Comparison of ENCODE assay signal across 10 cellular contexts in the genomic region with DNA sequence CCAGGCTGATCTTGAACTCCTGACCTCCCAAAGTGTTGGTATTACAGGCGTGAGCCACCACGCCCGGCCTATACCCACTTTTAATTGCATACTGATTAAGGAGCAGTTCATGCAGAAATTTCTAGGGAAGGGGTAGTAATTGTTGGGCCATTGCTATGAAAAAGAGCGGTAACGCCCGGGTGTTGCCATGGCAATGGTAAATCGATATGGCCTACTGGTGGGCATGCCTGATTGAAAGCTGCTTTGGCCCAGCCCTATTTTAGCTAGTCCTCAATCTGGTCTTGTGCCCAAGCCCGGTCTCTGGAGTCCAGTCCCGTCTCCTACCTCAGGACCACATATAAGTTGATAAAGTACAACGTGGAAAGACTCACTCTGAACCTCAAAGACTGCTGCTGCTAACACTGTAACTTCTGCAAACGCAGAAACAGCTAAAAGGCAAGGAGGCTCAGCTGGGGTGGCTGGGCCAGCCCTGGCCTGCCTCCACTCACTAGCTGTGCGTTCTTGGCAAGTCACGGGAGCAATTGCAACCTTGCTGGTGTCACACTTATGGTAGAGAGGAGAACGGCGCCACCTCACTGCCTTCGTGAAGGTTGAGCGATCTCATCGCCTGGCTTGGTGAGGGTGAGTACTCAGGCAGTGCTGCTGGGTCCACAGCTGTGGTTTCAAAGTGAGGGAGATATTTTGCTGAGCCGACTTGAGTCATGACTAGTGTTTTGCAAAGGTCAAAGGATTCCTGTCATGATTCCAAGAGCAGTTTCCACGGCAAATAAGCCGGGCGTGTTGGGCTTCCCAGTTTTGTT. TPM values are rescaled to one million over a fixed set of nuclear protein-coding genes. Genes with fewer than 3 reads are reported as not detected.
DNase-seq lines count a peak whose midpoint lies in the region; ATAC-seq, FAIRE-seq and TF ChIP-seq lines count a peak whose summit lies in the region.
"Had no signal": no experiment of that assay in that cellular context is flagged by ENCODE, and none has a peak within 500 bp of the region (broad histone marks: within the 10 kb centered on the region; RNA-seq: fewer than 3 reads in every experiment).

No MANE protein-coding gene starts in this region.

- H3K4me2 ChIP-seq in mesenchymal stem cell (ENCODE audit: low read length, poor library complexity, severe bottlenecking): no peak overlapping the region

- no peak overlapping the region for H2BK5ac ChIP-seq in mesenchymal stem cell (ENCODE audit: low read depth, low read length, poor library complexity, severe bottlenecking)

- 78% methylated on average over 22 of the region's 22 CpGs for WGBS in mesenchymal stem cell

- H3K9me3 ChIP-seq in mesenchymal stem cell (ENCODE audit: control insufficient read depth, low read length): no peaks in the 10 kb centered on the region

- H3K18ac ChIP-seq in mesenchymal stem cell (ENCODE audit: low read depth in 1 of 2, low read length in 2 of 2): peak overlapping the region in 1 of 2 experiments; percentile 18

- H4K8ac ChIP-seq in mesenchymal stem cell (ENCODE audit: low read length): no peak overlapping the region

- H3K27ac ChIP-seq in mesenchymal stem cell (ENCODE audit: low read length, poor library complexity, severe bottlenecking): peak overlapping the region; percentile 62
- H3K27ac ChIP-seq: HL-60 had no signal

- no peak overlapping the region for H3K4ac ChIP-seq in mesenchymal stem cell (ENCODE audit: low read depth in 1 of 2, low read length in 2 of 2)

- ATAC-seq in HG02840 (IDR thresholded peaks at IDR 0.05; ENCODE audit: low FRiP score, unreplicated experiment) (no peak), HG03378 (IDR thresholded peaks at IDR 0.05; ENCODE audit: unreplicated experiment) (no peak)

- DNase-seq in AG09319 (ENCODE audit: extremely low read depth, low read depth): peak; percentile 80
- peak; percentile 19 for DNase-seq in NCI-H1092 (lab: John Stamatoyannopoulos, UW)
- DNase-seq in chondrocyte (ENCODE audit: low spot score): no peak
- peak; percentile 81 for DNase-seq in mesenchymal stem cell
- no peak for DNase-seq in activated naive CD8-positive, alpha-beta T cell treated with anti-CD3 and anti-CD28 coated beads for 36 hours
- no peak for DNase-seq in GM19239 (ENCODE audit: insufficient read length, low spot score)
- DNase-seq: activated B cell treated with CpG ODN at 0.5 μM for 24 hours had no signal

- H2BK12ac ChIP-seq in mesenchymal stem cell (ENCODE audit: low read length in 2 of 2): peak overlapping the region in 1 of 2 experiments; percentile 30

- H3K36me3 Mint-ChIP-seq in chondrocyte (ENCODE audit: low read depth): no peaks in the 10 kb centered on the region
- no peaks in the 10 kb centered on the region for H3K36me3 Mint-ChIP-seq in activated naive CD8-positive, alpha-beta T cell treated with anti-CD3 and anti-CD28 coated beads for 36 hours

- peak overlapping the region in 1 of 2 experiments; percentile 30 for H3K14ac ChIP-seq in mesenchymal stem cell (ENCODE audit: low read length in 2 of 2)

- H3K23ac ChIP-seq in mesenchymal stem cell (ENCODE audit: low read length in 2 of 2): no peak overlapping the region

- no peaks in the 10 kb centered on the region for H3K36me3 ChIP-seq in mesenchymal stem cell (ENCODE audit: control insufficient read depth in 1 of 2, insufficient read depth in 2 of 2, low read depth in 1 of 2, low read length in 2 of 2)

- H3K79me1 ChIP-seq in mesenchymal stem cell (replicated peaks; ENCODE audit: low read length, poor library complexity, severe bottlenecking): no peaks in the 10 kb centered on the region

- H3K4me1 Mint-ChIP-seq in chondrocyte (ENCODE audit: low read depth): peaks cover 15% of the 10 kb centered on the region
- no peaks in the 10 kb centered on the region for H3K4me1 Mint-ChIP-seq in activated naive CD8-positive, alpha-beta T cell treated with anti-CD3 and anti-CD28 coated beads for 36 hours
- H3K4me1 Mint-ChIP-seq: activated B cell treated with CpG ODN at 0.5 μM for 24 hours had no signal

- peak overlapping the region; percentile 53 for H3K27ac Mint-ChIP-seq in chondrocyte (ENCODE audit: unreplicated experiment)
- no peak overlapping the region for H3K27ac Mint-ChIP-seq in activated naive CD8-positive, alpha-beta T cell treated with anti-CD3 and anti-CD28 coated beads for 36 hours
- H3K27ac Mint-ChIP-seq: activated B cell treated with CpG ODN at 0.5 μM for 24 hours had no signal

- H3K27me3 ChIP-seq in mesenchymal stem cell (ENCODE audit: control insufficient read depth in 1 of 2, insufficient read depth in 1 of 2, low read length in 2 of 2): peaks cover 10 to 19% of the 10 kb centered on the region in 2 experiments

- no peak for FAIRE-seq in GM19239 (lab: Jason Lieb, UNC)

- H3K9ac ChIP-seq in mesenchymal stem cell (ENCODE audit: low read length): peak overlapping the region; percentile 67

- no peak overlapping the region for H2BK120ac ChIP-seq in mesenchymal stem cell (ENCODE audit: low read depth, low read length)

- no peak overlapping the region for H2AFZ ChIP-seq in mesenchymal stem cell (ENCODE audit: low read depth, low read length)

- no peak overlapping the region for H4K91ac ChIP-seq in mesenchymal stem cell (ENCODE audit: low read length)

- TF ChIP-seq CTCF in AG09319 (IDR thresholded peaks at IDR 0.05; ENCODE audit: low read depth, low read length) (peak; percentile 16), chondrocyte (IDR thresholded peaks at IDR 0.05) (peak; percentile 23)

- no peaks in the 10 kb centered on the region for H3K9me3 Mint-ChIP-seq in chondrocyte (ENCODE audit: low read depth)
- H3K9me3 Mint-ChIP-seq in activated naive CD8-positive, alpha-beta T cell treated with anti-CD3 and anti-CD28 coated beads for 36 hours: no peaks in the 10 kb centered on the region
- H3K9me3 Mint-ChIP-seq: activated B cell treated with CpG ODN at 0.5 μM for 24 hours had no signal

- H2BK15ac ChIP-seq in mesenchymal stem cell (ENCODE audit: low read depth, poor library complexity, severe bottlenecking): peak overlapping the region; percentile 33

- H3K4me1 ChIP-seq in mesenchymal stem cell (ENCODE audit: control insufficient read depth, insufficient read depth, low read depth, low read length): peaks cover 31% of the 10 kb centered on the region

- H3K4me3 ChIP-seq in mesenchymal stem cell (ENCODE audit: insufficient read depth in 1 of 2, low read depth in 1 of 2, low read length in 2 of 2): peak overlapping the region in 1 of 2 experiments; percentile 4

- H3K4me3 Mint-ChIP-seq in chondrocyte (ENCODE audit: unreplicated experiment): no peak overlapping the region
- H3K4me3 Mint-ChIP-seq in activated naive CD8-positive, alpha-beta T cell treated with anti-CD3 and anti-CD28 coated beads for 36 hours: no peak overlapping the region
- H3K4me3 Mint-ChIP-seq: activated B cell treated with CpG ODN at 0.5 μM for 24 hours had no signal

- H3K27me3 Mint-ChIP-seq in chondrocyte (ENCODE audit: low read depth): peaks cover 24% of the 10 kb centered on the region
- H3K27me3 Mint-ChIP-seq in activated naive CD8-positive, alpha-beta T cell treated with anti-CD3 and anti-CD28 coated beads for 36 hours: peaks cover 4% of the 10 kb centered on the region

- H2AK5ac ChIP-seq in mesenchymal stem cell (ENCODE audit: low read length, severe bottlenecking): no peak overlapping the region

RNA-seq across cellular contexts. Expression of gene GRPEL1, which starts 57.0 kb away (rescaled TPM):
- total RNA-seq in chondrocyte: 21.8 to 25.8 TPM (median 24.1 TPM) in 3 replicates
- 21.0 TPM for polyA plus RNA-seq in mesenchymal stem cell (2013, experiment 1 of 2)
- 23.6 TPM for polyA plus RNA-seq in mesenchymal stem cell (2013, experiment 2 of 2)
- 100 to 1,000 TPM in 1 of 2 experiments, 10 to 100 TPM in 1; 96.6 to 109 TPM for total RNA-seq in activated naive CD8-positive, alpha-beta T cell treated with anti-CD3 and anti-CD28 coated beads for 36 hours

Comparison
In these comparisons a context has a peak if more than half of its experiments do, and no peak if none do; other contexts are left out.
1. DNase-seq: peak in AG09319 (single experiment), NCI-H1092 (single experiment) and mesenchymal stem cell (single experiment); none in chondrocyte (single experiment), activated naive CD8-positive, alpha-beta T cell treated with anti-CD3 and anti-CD28 coated beads for 36 hours (single experiment) and GM19239 (single experiment).